20 cellular contexts compared by ENCODE assay signal in the genomic region with DNA sequence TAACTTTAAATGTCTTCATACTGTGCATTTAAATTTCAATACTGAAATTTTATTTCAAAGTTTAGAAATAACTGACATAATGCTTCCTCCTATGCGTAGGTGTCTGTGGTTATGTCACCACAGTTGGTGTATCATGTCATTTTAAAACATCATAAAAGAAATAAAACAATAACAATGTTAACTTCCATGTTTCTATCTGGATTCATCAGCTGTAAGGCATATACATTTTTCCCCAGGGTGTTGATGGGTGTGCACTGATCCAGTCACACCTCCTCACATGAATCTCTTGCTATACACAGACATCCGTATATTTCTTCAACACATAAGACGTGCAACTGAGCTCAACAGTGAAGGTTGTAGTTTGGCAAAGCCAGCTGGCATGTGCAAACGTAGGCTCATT. TPM values are rescaled to one million over a fixed set of nuclear protein-coding genes. Genes with fewer than 3 reads are reported as not detected.
A peak's percentile ranks its signal among the peaks of the same experiment; 100 is the strongest.
DNase-seq lines count a peak whose midpoint lies in the region; ATAC-seq and TF ChIP-seq lines count a peak whose summit lies in the region.
"Had no signal": no experiment of that assay in that cellular context is flagged by ENCODE, and none has a peak within 500 bp of the region (broad histone marks: within the 10 kb centered on the region; RNA-seq: fewer than 3 reads in every experiment).

No MANE protein-coding gene starts in this region.

- intact Hi-C loops in activated CD8-positive, alpha-beta T cell treated with anti-CD3 and anti-CD28 coated beads for 36 hours (cut with micrococcal nuclease) = no loop called here
- intact Hi-C loops in cardiac septum (cut with DNase I) (no loop called here), lower leg skin (cut with DNase I; ENCODE audit: low total_unique reads) (no loop called here)

- WGBS in lower leg skin, 2 donors = 40 to 52% methylated on average over 4 of the region's 4 CpGs

- H3K4me3 ChIP-seq in BLaER1 (no peak overlapping the region), lower leg skin (ENCODE audit: low read depth, poor library complexity, severe bottlenecking) (no peak overlapping the region)
- H3K4me3 ChIP-seq in CD8-positive, alpha-beta memory T cell (ENCODE audit: low read length) = peak overlapping the region; percentile 0
- H3K4me3 ChIP-seq in effector memory CD4-positive, alpha-beta T cell (ENCODE audit: insufficient read depth, low read depth, low read length, poor library complexity, severe bottlenecking) = peak overlapping the region; percentile 81
- H3K4me3 ChIP-seq: lung, testis had no signal

- peak in 3 of 5 donors; percentile 42 to 53 (median 46) for DNase-seq in CD8-positive, alpha-beta memory T cell
- DNase-seq in activated CD8-positive, alpha-beta T cell treated with anti-CD3 and anti-CD28 coated beads for 36 hours = peak; percentile 48
- DNase-seq in effector memory CD4-positive, alpha-beta T cell = no peak
- DNase-seq in HPDE6-E6E7 (ENCODE audit: extremely low spot score) (no peak), cerebellum (ENCODE audit: low spot score) (no peak), cardiac septum (ENCODE audit: low spot score) (no peak), lower leg skin (ENCODE audit: low spot score in 2 of 2) (no peak)
- DNase-seq: activated CD4-positive, alpha-beta T cell treated with anti-CD3 and anti-CD28 coated beads, Interleukin-2, amount 50 U/mL, for 48 hours; activated gamma-delta T cell treated with Interleukin-2 at 50 U/mL for 16 hours; BE2C; effector CD4-positive, alpha-beta T cell; naive B cell; NCI-H1694; NCI-H226; stimulated activated CD4-positive, alpha-beta T cell treated with anti-CD3 and anti-CD28 coated beads, Interleukin-4, amount 100 ng/mL, for 24 hours; testis had no signal

- H3K4me1 Mint-ChIP-seq in CD8-positive, alpha-beta memory T cell = peaks cover 25 to 43% (median 31%) of the 10 kb centered on the region in 3 donors
- H3K4me1 Mint-ChIP-seq in activated CD8-positive, alpha-beta T cell treated with anti-CD3 and anti-CD28 coated beads for 36 hours (ENCODE audit: low read depth) = peaks cover 41% of the 10 kb centered on the region

- H3K36me3 Mint-ChIP-seq in CD8-positive, alpha-beta memory T cell = peaks cover 14 to 54% (median 22%) of the 10 kb centered on the region in 3 donors
- H3K36me3 Mint-ChIP-seq in activated CD8-positive, alpha-beta T cell treated with anti-CD3 and anti-CD28 coated beads for 36 hours (ENCODE audit: low read depth) = peaks cover 18% of the 10 kb centered on the region

- H3K27me3 Mint-ChIP-seq in CD8-positive, alpha-beta memory T cell = peaks cover 0 to 4% of the 10 kb centered on the region in 2 donors
- H3K27me3 Mint-ChIP-seq in activated CD8-positive, alpha-beta T cell treated with anti-CD3 and anti-CD28 coated beads for 36 hours = no peaks in the 10 kb centered on the region
- H3K27me3 Mint-ChIP-seq: naive B cell had no signal

- no peak overlapping the region for H3K9ac ChIP-seq in BLaER1

- POLR2A ChIA-PET in CD8-positive, alpha-beta memory T cell (lab: Charles Lee) = interaction anchor here (1.0 to 1.3 kb wide), 3 partner anchors 23 to 30 kb away, joined by 3 to 6 read pairs (median 4); no protein-coding TSS in a partner anchor
- POLR2A ChIA-PET in activated CD8-positive, alpha-beta T cell treated with anti-CD3 and anti-CD28 coated beads for 36 hours (lab: Charles Lee) = interaction anchor here (0.7 to 2.0 kb wide), 5 partner anchors 19 to 212 kb away, joined by 3 to 8 read pairs (median 4); no protein-coding TSS in a partner anchor

- H4K20me1 ChIP-seq in BLaER1 = peaks cover 19% of the 10 kb centered on the region

- peaks cover 3% of the 10 kb centered on the region; the same call in 1 of the 2 replicates for H3K36me3 ChIP-seq in BLaER1
- peaks cover 20% of the 10 kb centered on the region for H3K36me3 ChIP-seq in CD8-positive, alpha-beta memory T cell (ENCODE audit: insufficient read depth, low read length)
- H3K36me3 ChIP-seq in effector memory CD4-positive, alpha-beta T cell (ENCODE audit: control insufficient read depth, insufficient read depth, low read length) = peaks cover 40% of the 10 kb centered on the region
- H3K36me3 ChIP-seq: BE2C had no signal

- peaks cover 37% of the 10 kb centered on the region for H3K27me3 ChIP-seq in BLaER1
- no peaks in the 10 kb centered on the region for H3K27me3 ChIP-seq in CD8-positive, alpha-beta memory T cell (ENCODE audit: insufficient read depth, low read length, poor library complexity, severe bottlenecking)
- H3K27me3 ChIP-seq in effector memory CD4-positive, alpha-beta T cell (replicated peaks; ENCODE audit: control insufficient read depth, insufficient read depth, low read length, poor library complexity, severe bottlenecking) = no peaks in the 10 kb centered on the region
- H3K27me3 ChIP-seq: testis had no signal

- no peaks in the 10 kb centered on the region for H3K9me3 ChIP-seq in BLaER1
- H3K9me3 ChIP-seq in CD8-positive, alpha-beta memory T cell (ENCODE audit: low read length) = no peaks in the 10 kb centered on the region
- H3K9me3 ChIP-seq in effector memory CD4-positive, alpha-beta T cell (ENCODE audit: control insufficient read depth, low read length) = no peaks in the 10 kb centered on the region
- H3K9me3 ChIP-seq: BE2C, testis had no signal

- H3K27ac Mint-ChIP-seq in CD8-positive, alpha-beta memory T cell = peak overlapping the region in 7 of 8 donors; percentile 87 to 95 (median 93)
- peak overlapping the region; percentile 80 for H3K27ac Mint-ChIP-seq in activated CD8-positive, alpha-beta T cell treated with anti-CD3 and anti-CD28 coated beads for 36 hours
- H3K27ac Mint-ChIP-seq: progenitor cell of endocrine pancreas had no signal

- CTCF ChIA-PET in CD8-positive, alpha-beta memory T cell (lab: Charles Lee) = interaction anchor here (0.6 to 3.0 kb wide), 8 partner anchors 21 to 363 kb away, joined by 3 to 17 read pairs (median 5); no protein-coding TSS in a partner anchor
- CTCF ChIA-PET in activated CD8-positive, alpha-beta T cell treated with anti-CD3 and anti-CD28 coated beads for 36 hours (lab: Charles Lee) = interaction anchor here (0.6 to 2.5 kb wide), 11 partner anchors 10 to 115 kb away, joined by 3 to 13 read pairs (median 7); no protein-coding TSS in a partner anchor

- peaks cover 30% of the 10 kb centered on the region for H3K4me1 ChIP-seq in BLaER1
- peaks cover 67% of the 10 kb centered on the region for H3K4me1 ChIP-seq in CD8-positive, alpha-beta memory T cell (ENCODE audit: insufficient read depth, low read length)
- peaks cover 38% of the 10 kb centered on the region for H3K4me1 ChIP-seq in effector memory CD4-positive, alpha-beta T cell (ENCODE audit: control insufficient read depth, insufficient read depth, low read length, poor library complexity, severe bottlenecking)
- H3K4me1 ChIP-seq: BE2C, testis had no signal

- H3K27ac ChIP-seq in BLaER1 = no peak overlapping the region
- peak overlapping the region; percentile 56 for H3K27ac ChIP-seq in CD8-positive, alpha-beta memory T cell (ENCODE audit: low read depth, low read length)
- peak overlapping the region; percentile 92 for H3K27ac ChIP-seq in effector memory CD4-positive, alpha-beta T cell (ENCODE audit: insufficient read depth, low read length, poor library complexity, severe bottlenecking)
- H3K27ac ChIP-seq: testis had no signal

- peaks cover 0 to 3% (median 0%) of the 10 kb centered on the region in 5 donors for H3K9me3 Mint-ChIP-seq in CD8-positive, alpha-beta memory T cell
- H3K9me3 Mint-ChIP-seq in activated CD8-positive, alpha-beta T cell treated with anti-CD3 and anti-CD28 coated beads for 36 hours = no peaks in the 10 kb centered on the region
- H3K9me3 Mint-ChIP-seq: naive B cell had no signal

- no peak for ATAC-seq in activated CD8-positive, alpha-beta T cell treated with anti-CD3 and anti-CD28 coated beads for 36 hours
- ATAC-seq: HCT116 had no signal

- TF ChIP-seq CTCF in activated CD8-positive, alpha-beta T cell treated with anti-CD3 and anti-CD28 coated beads for 36 hours (IDR thresholded peaks at IDR 0.05) = no peak
- TF ChIP-seq CTCF in lower leg skin (IDR thresholded peaks at IDR 0.05) = no peak

- H3K4me2 ChIP-seq in BLaER1 = peak overlapping the region; percentile 25

- peak overlapping the region; percentile 80 to 100 (median 87) for H3K4me3 Mint-ChIP-seq in CD8-positive, alpha-beta memory T cell
- H3K4me3 Mint-ChIP-seq in activated CD8-positive, alpha-beta T cell treated with anti-CD3 and anti-CD28 coated beads for 36 hours = peak overlapping the region; percentile 68

- TF ChIP-seq POLR2A in lower leg skin (IDR thresholded peaks at IDR 0.05) = no peak

RNA-seq across cellular contexts. Expression of a gene that starts 6.2 kb away (rescaled TPM):
- 10 to 100 TPM; 38.4 to 40.5 TPM for total RNA-seq in CD8-positive, alpha-beta memory T cell
- 94.0 TPM for polyA plus RNA-seq in CD8-positive, alpha-beta memory T cell
- 10 to 100 TPM; 15.5 to 16.2 TPM for total RNA-seq in activated CD8-positive, alpha-beta T cell treated with anti-CD3 and anti-CD28 coated beads for 36 hours
- total RNA-seq in cerebellum (15.2 TPM), cardiac septum (0.62 TPM), lower leg skin (1 to 10 TPM in 1 of 4 donors, under 1 TPM in 3; 0.30 to 1.0 (median 0.43) TPM)

Comparison
In these comparisons a context has a peak if more than half of its experiments do, and no peak if none do; other contexts are left out.
1. H3K4me3 ChIP-seq: peak in CD8-positive, alpha-beta memory T cell (single experiment) and effector memory CD4-positive, alpha-beta T cell (single experiment); none in BLaER1 (single experiment) and lower leg skin (single experiment).
2. DNase-seq: peak in CD8-positive, alpha-beta memory T cell (3 of 5) and activated CD8-positive, alpha-beta T cell treated with anti-CD3 and anti-CD28 coated beads for 36 hours (single experiment); none in effector memory CD4-positive, alpha-beta T cell (0 of 3), HPDE6-E6E7 (single experiment), cerebellum (single experiment), cardiac septum (single experiment) and lower leg skin (0 of 2).